Comparison of ENCODE assay signal across 31 cellular contexts in the genomic region with DNA sequence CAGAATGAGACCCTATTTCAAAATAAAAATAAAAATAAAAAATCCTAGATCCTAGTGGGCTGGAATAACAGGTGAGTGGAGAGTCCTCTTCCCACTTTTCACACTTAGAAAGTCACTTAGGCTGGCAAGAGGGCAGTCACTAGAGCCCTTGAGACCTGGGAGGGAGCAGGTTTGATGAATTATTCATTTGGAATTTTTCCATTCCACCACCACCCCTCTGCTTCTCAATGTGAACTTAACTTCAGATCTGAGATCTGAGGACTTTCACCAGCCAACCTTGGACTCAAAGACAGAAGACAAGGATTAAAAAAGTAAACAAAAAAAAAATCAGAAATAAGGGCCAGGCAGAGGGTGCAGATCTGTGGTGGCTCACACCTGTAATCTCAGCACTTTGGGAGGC.
"Had no signal": no experiment of that assay in that cellular context is flagged by ENCODE, and none has a peak within 500 bp of the region (broad histone marks: within the 10 kb centered on the region; RNA-seq: fewer than 3 reads in every experiment).

No MANE protein-coding gene starts in this region.

- ATAC-seq: activated T-cell treated with anti-CD3 and anti-CD28 coated beads, Interleukin-2, amount 50 U/mL, for 4 hours; Panc1; SK-N-SH treated with all-trans-retinoic acid at 6 μM for 48 hours; T-cell had no signal

- DNase-seq: activated B cell treated with CpG ODN at 0.5 μM for 24 hours; activated CD4-positive, alpha-beta memory T cell treated with anti-CD3 and anti-CD28 coated beads for 36 hours; activated CD4-positive, alpha-beta T cell treated with anti-CD3 and anti-CD28 coated beads for 4 hours; activated CD4-positive, alpha-beta T cell treated with anti-CD3 and anti-CD28 coated beads, Interleukin-2, amount 50 U/mL, for 1 hour; activated CD4-positive, CD25-positive, alpha-beta regulatory T cell treated with anti-CD3 and anti-CD28 coated beads, Interleukin-2, amount 50 U/mL, for 72 hours; activated CD8-positive, alpha-beta memory T cell treated with anti-CD3 and anti-CD28 coated beads, Interleukin-2, amount 50 U/mL, for 4 hours; activated naive CD4-positive, alpha-beta T cell; activated naive CD4-positive, alpha-beta T cell treated with anti-CD3 and anti-CD28 coated beads, Interleukin-2, amount 50 U/mL, for 16 hours; activated naive CD8-positive, alpha-beta T cell treated with anti-CD3 and anti-CD28 coated beads for 36 hours; activated T-cell treated with anti-CD3 and anti-CD28 coated beads for 4 hours; activated T-cell treated with anti-CD3 and anti-CD28 coated beads, Interleukin-2, amount 50 U/mL, for 4 hours; amniotic stem cell; aorta; brain microvascular endothelial cell; MM.1S; NCI-H1105; NCI-H1436; NCI-H1694; NCI-H1930; NCI-H2081 treated with DMSO at 0.1 percent for 48 hours; NCI-H345; NCI-H524 treated with DMSO at 0.1 percent for 48 hours; RPMI8226; SIG-M5; T-cell; T-helper 2 cell; T-helper 9 cell had no signal

- H3K36me3 ChIP-seq: brain microvascular endothelial cell had no signal

- H3K27ac ChIP-seq: brain microvascular endothelial cell, KMS-11, VCaP had no signal
